17 cellular contexts compared by ENCODE assay signal in the genomic region with DNA sequence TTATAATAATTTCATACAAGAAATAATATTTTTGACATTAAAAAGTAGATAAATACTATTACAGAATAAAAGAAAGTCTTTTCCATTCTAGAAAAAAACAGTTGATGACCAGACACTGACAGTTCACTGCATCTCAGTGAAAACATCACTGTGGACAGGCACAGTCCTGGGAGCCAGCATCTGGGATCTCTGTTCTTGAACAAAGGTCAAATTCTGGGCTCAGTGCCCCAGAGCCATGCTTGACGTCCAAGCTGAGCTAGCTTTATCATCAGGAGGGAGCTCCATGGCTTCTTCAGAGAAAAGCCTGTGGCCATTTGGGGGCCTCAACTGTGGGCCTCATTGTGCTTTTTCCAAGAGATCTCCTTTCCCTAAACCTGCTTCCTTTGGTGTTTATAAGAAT.
DNase-seq lines count a peak whose midpoint lies in the region; ATAC-seq and TF ChIP-seq lines count a peak whose summit lies in the region.
"Had no signal": no experiment of that assay in that cellular context is flagged by ENCODE, and none has a peak within 500 bp of the region (broad histone marks: within the 10 kb centered on the region; RNA-seq: fewer than 3 reads in every experiment).

No MANE protein-coding gene starts in this region.

- no peak overlapping the region for H3K4me3 Mint-ChIP-seq in activated T-cell treated with anti-CD3 and anti-CD28 coated beads, Interleukin-2, amount 50 U/mL, for 72 hours
- H3K4me3 Mint-ChIP-seq: CD4-positive, alpha-beta T cell; HFFc6 had no signal

- 17 to 19% methylated on average over 1 of the region's 1 CpG for WGBS in heart right ventricle, 2 donors
- 20% methylated on average over 1 of the region's 1 CpG for WGBS in liver

- peak; percentile 44 to 57 for TF ChIP-seq RAD21 in liver (IDR thresholded peaks at IDR 0.05)

- no peaks in the 10 kb centered on the region for H3K4me1 Mint-ChIP-seq in activated T-cell treated with anti-CD3 and anti-CD28 coated beads, Interleukin-2, amount 50 U/mL, for 72 hours (ENCODE audit: low read depth)

- peak in 5 of 8 donors; percentile 44 to 87 (median 76) for ATAC-seq in heart right ventricle
- ATAC-seq in HG03045 (IDR thresholded peaks at IDR 0.05; ENCODE audit: unreplicated experiment): no peak
- ATAC-seq in GM18498 (IDR thresholded peaks at IDR 0.05; ENCODE audit: unreplicated experiment): no peak
- ATAC-seq in activated T-cell treated with anti-CD3 and anti-CD28 coated beads, Interleukin-2, amount 50 U/mL, for 72 hours (replicated peaks in 1 of 2): no peak
- ATAC-seq: HCT116 had no signal

- H3K36me3 Mint-ChIP-seq in activated T-cell treated with anti-CD3 and anti-CD28 coated beads, Interleukin-2, amount 50 U/mL, for 72 hours (ENCODE audit: insufficient read depth in 2 of 2): peaks cover 0 to 3% of the 10 kb centered on the region in 2 donors

- intact Hi-C loops in heart right ventricle (cut with DNase I): no loop called here
- intact Hi-C loops in cardiac septum (cut with DNase I): no loop called here
- intact Hi-C loops in left ventricle myocardium inferior (cut with micrococcal nuclease): no loop called here

- H3K36me3 ChIP-seq in heart right ventricle (no peaks in the 10 kb centered on the region), left ventricle myocardium inferior (no peaks in the 10 kb centered on the region), liver (ENCODE audit: control insufficient read depth in 4 of 4, insufficient read depth in 3 of 4, low read depth in 1 of 4, low read length in 3 of 4) (peaks cover 0 to 5% (median 0%) of the 10 kb centered on the region in 4 donors)

- no peak overlapping the region for H3K9ac ChIP-seq in liver (ENCODE audit: low read depth in 1 of 2, low read length in 2 of 2)

- no peak for TF ChIP-seq CTCF in heart right ventricle (IDR thresholded peaks at IDR 0.05)
- no peak for TF ChIP-seq CTCF in left ventricle myocardium inferior (IDR thresholded peaks at IDR 0.05; ENCODE audit: borderline replicate concordance)
- TF ChIP-seq CTCF in liver (IDR thresholded peaks at IDR 0.05; ENCODE audit: low read depth, low read length, missing input control): no peak

- no peak overlapping the region for H3K27ac ChIP-seq in heart right ventricle
- no peak overlapping the region for H3K27ac ChIP-seq in left ventricle myocardium inferior (replicated peaks)
- no peak overlapping the region for H3K27ac ChIP-seq in liver (ENCODE audit: low read depth in 1 of 2, low read length in 2 of 2)
- H3K27ac ChIP-seq: A549, C4-2B had no signal

- peaks cover 3 to 4% of the 10 kb centered on the region in 2 donors for H3K9me3 Mint-ChIP-seq in activated T-cell treated with anti-CD3 and anti-CD28 coated beads, Interleukin-2, amount 50 U/mL, for 72 hours
- H3K9me3 Mint-ChIP-seq: HFFc6 had no signal

- H3K27me3 ChIP-seq in heart right ventricle (no peaks in the 10 kb centered on the region), left ventricle myocardium inferior (ENCODE audit: low read depth) (no peaks in the 10 kb centered on the region), liver (ENCODE audit: control insufficient read depth in 4 of 4, insufficient read depth in 4 of 4, low read length in 3 of 4) (no peaks in the 10 kb centered on the region)

- no peaks in the 10 kb centered on the region for H3K4me1 ChIP-seq in heart right ventricle
- H3K4me1 ChIP-seq in left ventricle myocardium inferior: no peaks in the 10 kb centered on the region
- H3K4me1 ChIP-seq in liver (ENCODE audit: control insufficient read depth in 4 of 4, insufficient read depth in 4 of 4, low read length in 3 of 4): peaks cover 5 to 27% (median 22%) of the 10 kb centered on the region in 4 donors
- H3K4me1 ChIP-seq: A549, Caco-2 had no signal

- H3K27me3 Mint-ChIP-seq in activated T-cell treated with anti-CD3 and anti-CD28 coated beads, Interleukin-2, amount 50 U/mL, for 72 hours (ENCODE audit: low read depth): no peaks in the 10 kb centered on the region

- H3K27ac Mint-ChIP-seq in activated T-cell treated with anti-CD3 and anti-CD28 coated beads, Interleukin-2, amount 50 U/mL, for 72 hours: no peak overlapping the region
- H3K27ac Mint-ChIP-seq: CD4-positive, alpha-beta T cell; HFFc6 had no signal

- H3K9me3 ChIP-seq in heart right ventricle (peaks cover 0 to 5% (median 0%) of the 10 kb centered on the region in 11 donors), left ventricle myocardium inferior (replicated peaks) (peaks cover 7% of the 10 kb centered on the region), liver (ENCODE audit: control insufficient read depth in 4 of 4, low read length in 3 of 4) (no peaks in the 10 kb centered on the region)
- H3K9me3 ChIP-seq: A549, Caco-2 had no signal

- H3K4me3 ChIP-seq in heart right ventricle: no peak overlapping the region
- H3K4me3 ChIP-seq in left ventricle myocardium inferior: no peak overlapping the region
- no peak overlapping the region for H3K4me3 ChIP-seq in liver (ENCODE audit: low read depth in 1 of 3, low read length in 3 of 3)
- H3K4me3 ChIP-seq: A549 had no signal

- DNase-seq in heart right ventricle: peak in 1 of 2 donors; percentile 11
- no peak for DNase-seq in cardiac septum (ENCODE audit: low spot score)
- DNase-seq in left ventricle myocardium inferior: peak; percentile 25
- no peak for DNase-seq in activated T-cell treated with anti-CD3 and anti-CD28 coated beads, Interleukin-2, amount 50 U/mL, for 72 hours
- DNase-seq: AML-193; Caco-2; CD4-positive, alpha-beta T cell; GDM1; GOT3; H7; HFFc6 had no signal

TF ChIP-seq in liver, 16 proteins besides CTCF, POLR2A, EP300 and RAD21:
- TF ChIP-seq ZBTB33 (IDR thresholded peaks at IDR 0.05) (no peak), EGR1 (IDR thresholded peaks at IDR 0.05; ENCODE audit: low read depth in 2 of 2) (no peak), FOXA2 (IDR thresholded peaks at IDR 0.05) (no peak), HNF4A (conservative IDR thresholded peaks at IDR 0.05) (peak; percentile 75 to 87), MAX (IDR thresholded peaks at IDR 0.05) (peak; percentile 42), GABPA (IDR thresholded peaks at IDR 0.05 in 1 of 2, conservative IDR thresholded peaks at IDR 0.05 in 1 of 2) (no peak), NR2F2 (IDR thresholded peaks at IDR 0.05) (no peak), JUND (IDR thresholded peaks at IDR 0.05) (peak in 1 of 2 donors; percentile 31), RXRA (IDR thresholded peaks at IDR 0.05) (peak; percentile 39 to 73), YY1 (IDR thresholded peaks at IDR 0.05) (peak; percentile 66), FOXA1 (IDR thresholded peaks at IDR 0.05) (no peak), HNF4G (IDR thresholded peaks at IDR 0.05) (no peak), TAF1 (conservative IDR thresholded peaks at IDR 0.05) (no peak), SP1 (IDR thresholded peaks at IDR 0.05) (peak; percentile 68)
- TF ChIP-seq, protein P1, sequence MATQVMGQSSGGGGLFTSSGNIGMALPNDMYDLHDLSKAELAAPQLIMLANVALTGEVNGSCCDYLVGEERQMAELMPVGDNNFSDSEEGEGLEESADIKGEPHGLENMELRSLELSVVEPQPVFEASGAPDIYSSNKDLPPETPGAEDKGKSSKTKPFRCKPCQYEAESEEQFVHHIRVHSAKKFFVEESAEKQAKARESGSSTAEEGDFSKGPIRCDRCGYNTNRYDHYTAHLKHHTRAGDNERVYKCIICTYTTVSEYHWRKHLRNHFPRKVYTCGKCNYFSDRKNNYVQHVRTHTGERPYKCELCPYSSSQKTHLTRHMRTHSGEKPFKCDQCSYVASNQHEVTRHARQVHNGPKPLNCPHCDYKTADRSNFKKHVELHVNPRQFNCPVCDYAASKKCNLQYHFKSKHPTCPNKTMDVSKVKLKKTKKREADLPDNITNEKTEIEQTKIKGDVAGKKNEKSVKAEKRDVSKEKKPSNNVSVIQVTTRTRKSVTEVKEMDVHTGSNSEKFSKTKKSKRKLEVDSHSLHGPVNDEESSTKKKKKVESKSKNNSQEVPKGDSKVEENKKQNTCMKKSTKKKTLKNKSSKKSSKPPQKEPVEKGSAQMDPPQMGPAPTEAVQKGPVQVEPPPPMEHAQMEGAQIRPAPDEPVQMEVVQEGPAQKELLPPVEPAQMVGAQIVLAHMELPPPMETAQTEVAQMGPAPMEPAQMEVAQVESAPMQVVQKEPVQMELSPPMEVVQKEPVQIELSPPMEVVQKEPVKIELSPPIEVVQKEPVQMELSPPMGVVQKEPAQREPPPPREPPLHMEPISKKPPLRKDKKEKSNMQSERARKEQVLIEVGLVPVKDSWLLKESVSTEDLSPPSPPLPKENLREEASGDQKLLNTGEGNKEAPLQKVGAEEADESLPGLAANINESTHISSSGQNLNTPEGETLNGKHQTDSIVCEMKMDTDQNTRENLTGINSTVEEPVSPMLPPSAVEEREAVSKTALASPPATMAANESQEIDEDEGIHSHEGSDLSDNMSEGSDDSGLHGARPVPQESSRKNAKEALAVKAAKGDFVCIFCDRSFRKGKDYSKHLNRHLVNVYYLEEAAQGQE (IDR thresholded peaks at IDR 0.05): peak; percentile 33
- TF ChIP-seq, protein P2, sequence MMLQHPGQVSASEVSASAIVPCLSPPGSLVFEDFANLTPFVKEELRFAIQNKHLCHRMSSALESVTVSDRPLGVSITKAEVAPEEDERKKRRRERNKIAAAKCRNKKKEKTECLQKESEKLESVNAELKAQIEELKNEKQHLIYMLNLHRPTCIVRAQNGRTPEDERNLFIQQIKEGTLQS (IDR thresholded peaks at IDR 0.05): no peak
TF ChIP-seq in liver: peak in this region for 7.

Comparison
In these comparisons a context has a peak if more than half of its experiments do, and no peak if none do; other contexts are left out.
1. ATAC-seq: peak in heart right ventricle (5 of 8); none in HG03045 (single experiment), GM18498 (single experiment) and activated T-cell treated with anti-CD3 and anti-CD28 coated beads, Interleukin-2, amount 50 U/mL, for 72 hours (0 of 2).